8 cellular contexts compared by ENCODE assay signal in genomic region chr17:16589097-16589969, GRCh38. TPM values are rescaled to one million over a fixed set of nuclear protein-coding genes. Genes with fewer than 3 reads are reported as not detected.
DNase-seq lines count a peak whose midpoint lies in the region; ATAC-seq, FAIRE-seq and TF ChIP-seq lines count a peak whose summit lies in the region.

No MANE protein-coding gene starts in this region.

- TF ChIP-seq CTCF in AG09309 (IDR thresholded peaks at IDR 0.05; ENCODE audit: control insufficient read depth, insufficient read depth, low read depth, low read length, missing control alignments) (peak; percentile 98), lower leg skin (IDR thresholded peaks at IDR 0.05) (peak in 1 of 3 donors; percentile 81)

- no peak for TF ChIP-seq POLR2A in lower leg skin (IDR thresholded peaks at IDR 0.05)

- intact Hi-C loops in activated CD4-positive, alpha-beta memory T cell treated with anti-CD3 and anti-CD28 coated beads for 36 hours (cut with micrococcal nuclease) = loop anchor here (1.0 to 10.0 kb wide), 4 partner anchors 20 to 205 kb away; partner anchors contain the start of genes UBB, ZNF287 and ZNF624
- intact Hi-C loops in lower leg skin (cut with DNase I; ENCODE audit: low total_unique reads) = no loop called here

- CTCF ChIA-PET in activated CD4-positive, alpha-beta memory T cell treated with anti-CD3 and anti-CD28 coated beads for 36 hours (lab: Charles Lee) = interaction anchor here (0.6 to 1.9 kb wide), 21 partner anchors 9 to 237 kb away, joined by 3 to 41 read pairs (median 4); partner anchors contain the start of gene ZNF287

- POLR2A ChIA-PET in activated CD4-positive, alpha-beta memory T cell treated with anti-CD3 and anti-CD28 coated beads for 36 hours (lab: Charles Lee) = interaction anchor here (0.5 to 0.6 kb wide), 4 partner anchors 53 to 221 kb away, joined by 3 to 5 read pairs (median 3); no protein-coding TSS in a partner anchor

- peaks cover 20% of the 10 kb centered on the region for H3K27me3 Mint-ChIP-seq in activated CD4-positive, alpha-beta memory T cell treated with anti-CD3 and anti-CD28 coated beads for 36 hours

- H3K9me3 Mint-ChIP-seq in activated CD4-positive, alpha-beta memory T cell treated with anti-CD3 and anti-CD28 coated beads for 36 hours = no peaks in the 10 kb centered on the region

- H3K36me3 Mint-ChIP-seq in activated CD4-positive, alpha-beta memory T cell treated with anti-CD3 and anti-CD28 coated beads for 36 hours = no peaks in the 10 kb centered on the region

- H3K27ac Mint-ChIP-seq in activated CD4-positive, alpha-beta memory T cell treated with anti-CD3 and anti-CD28 coated beads for 36 hours = no peak overlapping the region

- H3K4me3 Mint-ChIP-seq in activated CD4-positive, alpha-beta memory T cell treated with anti-CD3 and anti-CD28 coated beads for 36 hours = peak overlapping the region; percentile 67

- peak; percentile 95 for FAIRE-seq in GM19239 (lab: Jason Lieb, UNC)

- ATAC-seq in HG03565 (IDR thresholded peaks at IDR 0.05; ENCODE audit: unreplicated experiment) = peak; percentile 80

- WGBS in lower leg skin, 2 donors = 6 to 8% methylated on average over 32 to 46 of the region's 53 CpGs

- peaks cover 3% of the 10 kb centered on the region for H3K4me1 Mint-ChIP-seq in activated CD4-positive, alpha-beta memory T cell treated with anti-CD3 and anti-CD28 coated beads for 36 hours (ENCODE audit: low read depth)

- H3K4me3 ChIP-seq in AG09309 (ENCODE audit: control insufficient read depth, low read depth, low read length) (peak overlapping the region; percentile 51), lower leg skin (ENCODE audit: low read depth, poor library complexity, severe bottlenecking) (peak overlapping the region; percentile 28)

- DNase-seq in AG09309 (ENCODE audit: low read depth) (peak; percentile 27), GM19239 (ENCODE audit: insufficient read length, low spot score) (peak; percentile 93), NCI-H82 (lab: John Stamatoyannopoulos, UW) (peak; percentile 95), ecto neural progenitor cell (ENCODE audit: low spot score) (peak; percentile 98), lower leg skin (ENCODE audit: low spot score in 2 of 2) (peak; percentile 88 to 98)
- peak; percentile 95 for DNase-seq in activated CD4-positive, alpha-beta memory T cell treated with anti-CD3 and anti-CD28 coated beads for 36 hours
- DNase-seq in stimulated activated CD4-positive, alpha-beta T cell treated with anti-CD3 and anti-CD28 coated beads, Interleukin-4, amount 100 ng/mL, for 24 hours = peak; percentile 93

RNA-seq across cellular contexts. Expression of gene ZNF287, which starts 20.3 kb away (rescaled TPM):
- total RNA-seq in activated CD4-positive, alpha-beta memory T cell treated with anti-CD3 and anti-CD28 coated beads for 36 hours = 10 to 100 TPM; 11.1 to 11.5 TPM
- 10 to 100 TPM in 1 of 4 donors, 1 to 10 TPM in 3; 3.9 to 11.8 (median 5.8) TPM for total RNA-seq in lower leg skin

Comparison
In these comparisons a context has a peak if more than half of its experiments do, and no peak if none do; other contexts are left out.
1. Peak in every context shown above with its lines: DNase-seq, ATAC-seq and H3K4me3 ChIP-seq.
2. DNase-seq: peak in every context shown above with its lines; median percentile 98 in ecto neural progenitor cell; 95 in NCI-H82; 95 in activated CD4-positive, alpha-beta memory T cell treated with anti-CD3 and anti-CD28 coated beads for 36 hours; 93 in GM19239; 93 in lower leg skin; 93 in stimulated activated CD4-positive, alpha-beta T cell treated with anti-CD3 and anti-CD28 coated beads, Interleukin-4, amount 100 ng/mL, for 24 hours; 27 in AG09309.